In genomic region chr3:133474251-133474801, GRCh38 we compare ENCODE assay signal across 9 cellular contexts.
DNase-seq lines count a peak whose midpoint lies in the region; ATAC-seq and TF ChIP-seq lines count a peak whose summit lies in the region.
"Had no signal": no experiment of that assay in that cellular context is flagged by ENCODE, and none has a peak within 500 bp of the region (broad histone marks: within the 10 kb centered on the region; RNA-seq: fewer than 3 reads in every experiment).

No MANE protein-coding gene starts in this region.

- no TSS peak for BruUV-seq in Calu3 (replicated peaks; lab: Mats Ljungman, UMichigan)

- CTCF ChIA-PET in Calu3 (lab: Charles Lee), result no interaction called here

- H3K4me1 Mint-ChIP-seq in GM23338, result peaks cover 30% of the 10 kb centered on the region
- H3K4me1 Mint-ChIP-seq in Calu3 (ENCODE audit: low read depth, unreplicated experiment), result peaks cover 5% of the 10 kb centered on the region

- H3K27me3 ChIP-seq in GM23338 (ENCODE audit: insufficient read depth) (no peaks in the 10 kb centered on the region), brain microvascular endothelial cell (replicated peaks) (no peaks in the 10 kb centered on the region)

- no peaks in the 10 kb centered on the region for H3K36me3 ChIP-seq in GM23338 (ENCODE audit: insufficient read depth)
- H3K36me3 ChIP-seq in brain microvascular endothelial cell (replicated peaks), result no peaks in the 10 kb centered on the region

- H3K27ac Mint-ChIP-seq in GM23338 (no peak overlapping the region), Calu3 (ENCODE audit: unreplicated experiment) (no peak overlapping the region)

- no peak for TF ChIP-seq CTCF in GM23338 (conservative IDR thresholded peaks at IDR 0.05; ENCODE audit: low read depth in 2 of 2)
- TF ChIP-seq CTCF in brain microvascular endothelial cell (IDR thresholded peaks at IDR 0.05; ENCODE audit: low read depth, low read length, missing control alignments), result no peak
- no peak for TF ChIP-seq CTCF in Calu3 (IDR thresholded peaks at IDR 0.05; ENCODE audit: unreplicated experiment)

- peaks cover 26% of the 10 kb centered on the region for H3K4me1 ChIP-seq in GM23338 (ENCODE audit: insufficient read depth)

- DNase-seq in GM23338 (ENCODE audit: low spot score) (no peak), NCI-H510A (lab: John Stamatoyannopoulos, UW) (peak; percentile 30), fibroblast of the conjunctiva (ENCODE audit: low read depth) (peak; percentile 93), sciatic nerve (ENCODE audit: low spot score) (peak; percentile 81), brain microvascular endothelial cell (no peak), HUDEP-2 (lab: John Stamatoyannopoulos, UW; ENCODE audit: unreplicated experiment in 76 of 76) (no peak), Calu3 (no peak)

- H3K27me3 Mint-ChIP-seq in GM23338 (ENCODE audit: insufficient read depth, low read depth, poor library complexity), result no peaks in the 10 kb centered on the region
- no peaks in the 10 kb centered on the region for H3K27me3 Mint-ChIP-seq in Calu3 (ENCODE audit: unreplicated experiment)
- H3K27me3 Mint-ChIP-seq: stimulated activated naive B cell treated with anti-CD40 and anti-IgM and Interleukin-4, amounts not matched to agents 10 μg/mL and 1 μg/mL and 100 μg/mL, for 72 hours had no signal

- in situ Hi-C loops in brain microvascular endothelial cell (cut with HindIII; ENCODE audit: low pct_ligation_motif_present, low sequenced_read_pairs), result no loop called here

- H4K20me1 ChIP-seq in GM23338 (replicated peaks; ENCODE audit: insufficient read depth), result no peaks in the 10 kb centered on the region

- H3K4me2 ChIP-seq in GM23338, result peak overlapping the region; percentile 20; the same call in 1 of the 2 replicates

- intact Hi-C loops in sciatic nerve (cut with DNase I), result no loop called here
- intact Hi-C loops in Calu3 (cut with micrococcal nuclease; ENCODE audit: unreplicated experiment), result no loop called here

- H3K4me3 Mint-ChIP-seq in GM23338, result no peak overlapping the region
- H3K4me3 Mint-ChIP-seq in Calu3 (ENCODE audit: low read depth, unreplicated experiment), result no peak overlapping the region

- H2AFZ ChIP-seq in GM23338, result peak overlapping the region; percentile 17; the same call in 1 of the 2 replicates

- 0 out of 2 replicates have a peak, but pooled peaks cover 12% of the 10 kb centered on the region for H3K9me2 ChIP-seq in GM23338 (ENCODE audit: insufficient read depth)

- H3K4me3 ChIP-seq in GM23338, result no peak overlapping the region
- H3K4me3 ChIP-seq in brain microvascular endothelial cell (ENCODE audit: low read depth, low read length), result no peak overlapping the region

- H3F3A ChIP-seq in GM23338 (replicated peaks; ENCODE audit: low read depth), result no peaks in the 10 kb centered on the region

- H3K79me2 ChIP-seq in GM23338 (replicated peaks; ENCODE audit: insufficient read depth), result no peaks in the 10 kb centered on the region

- ATAC-seq in GM23338 (peak; percentile 24; the same call in 2 of the 3 replicates), sciatic nerve (peak; percentile 96), HG03432 (IDR thresholded peaks at IDR 0.05; ENCODE audit: unreplicated experiment) (no peak)

- H3K36me3 Mint-ChIP-seq in GM23338 (ENCODE audit: low read depth) (no peaks in the 10 kb centered on the region), Calu3 (ENCODE audit: insufficient read depth, unreplicated experiment) (no peaks in the 10 kb centered on the region)
- H3K36me3 Mint-ChIP-seq: stimulated activated naive B cell treated with anti-CD40 and anti-IgM and Interleukin-4, amounts not matched to agents 10 μg/mL and 1 μg/mL and 100 μg/mL, for 72 hours had no signal

- H3K27ac ChIP-seq in GM23338 (ENCODE audit: low read depth) (no peak overlapping the region), brain microvascular endothelial cell (no peak overlapping the region)

- no peaks in the 10 kb centered on the region; the same call in 2 of the 3 replicates for H3K9me3 Mint-ChIP-seq in GM23338
- H3K9me3 Mint-ChIP-seq in Calu3 (ENCODE audit: low read depth, unreplicated experiment), result no peaks in the 10 kb centered on the region
- H3K9me3 Mint-ChIP-seq: stimulated activated naive B cell treated with anti-CD40 and anti-IgM and Interleukin-4, amounts not matched to agents 10 μg/mL and 1 μg/mL and 100 μg/mL, for 72 hours had no signal

TF ChIP-seq in GM23338, 12 proteins besides CTCF, POLR2A, EP300 and RAD21:
- TF ChIP-seq EZH2 (IDR thresholded peaks at IDR 0.05; ENCODE audit: low read depth, unreplicated experiment) (no peak), ZNF331 (CRISPR knock-in tag; IDR thresholded peaks at IDR 0.05; ENCODE audit: low read depth) (no peak), CREB1 (CRISPR knock-in tag; IDR thresholded peaks at IDR 0.05; ENCODE audit: low read depth) (no peak), REST (IDR thresholded peaks at IDR 0.05; ENCODE audit: unreplicated experiment) (no peak)

Comparison
In these comparisons a context has a peak if more than half of its experiments do, and no peak if none do; other contexts are left out.
1. DNase-seq: peak in NCI-H510A (single experiment), fibroblast of the conjunctiva (single experiment) and sciatic nerve (single experiment); none in GM23338 (single experiment), brain microvascular endothelial cell (single experiment), HUDEP-2 (0 of 76) and Calu3 (single experiment).